In the genomic region with DNA sequence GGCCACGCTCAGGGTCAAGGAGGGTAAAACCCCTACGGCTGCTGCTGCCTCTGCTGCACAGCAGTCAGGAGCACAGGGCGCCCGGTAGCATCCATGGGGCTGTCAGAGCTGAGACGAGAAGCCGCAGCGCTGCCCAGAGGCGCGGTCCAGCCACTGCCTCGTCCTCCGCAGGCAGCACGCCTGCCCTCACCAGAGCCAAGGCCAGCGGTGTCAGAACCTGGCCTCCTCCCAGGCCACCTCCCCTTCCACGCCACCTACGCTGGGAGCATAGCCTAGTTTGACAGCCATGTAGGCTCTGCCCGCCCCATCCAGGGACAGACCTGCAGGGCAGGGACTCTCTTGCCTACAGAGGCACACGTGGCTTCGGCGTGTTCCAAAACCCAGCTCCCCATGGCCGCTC, we compare ENCODE assay signal across 32 cellular contexts.
"Had no signal": no experiment of that assay in that cellular context is flagged by ENCODE, and none has a peak within 500 bp of the region (broad histone marks: within the 10 kb centered on the region; RNA-seq: fewer than 3 reads in every experiment).

No MANE protein-coding gene starts in this region.

- H3K4me1 ChIP-seq: pancreas, prostate gland, stomach, thyroid gland had no signal

- H3K9me3 Mint-ChIP-seq: activated naive CD4-positive, alpha-beta T cell treated with anti-CD3 and anti-CD28 coated beads, Interleukin-2, amount 50 U/mL, for 24 hours; activated T-cell treated with anti-CD3 and anti-CD28 coated beads, Interleukin-2, amount 50 U/mL, for 4 hours; activated T-helper 17 cell treated with anti-CD3 and anti-CD28 coated beads, Interleukin-2, amount 50 U/mL, for 72 hours; immature natural killer cell; mesothelial cell of epicardium; naive B cell; nephron progenitor cell; T-helper 1 cell treated with Interleukin-12 subunit alpha and Interleukin-12 subunit beta and Interleukin-4 antibody, amounts not matched to agents 30 μg/mL and 1 μg/mL, for 36 hours had no signal

- H3K9me3 ChIP-seq: pancreas, prostate gland, stomach, thyroid gland had no signal

- H3K27ac ChIP-seq: pancreas, prostate gland, skin epidermis, stomach, thyroid gland, VCaP had no signal

- DNase-seq: activated CD4-positive, alpha-beta T cell treated with anti-CD3 and anti-CD28 coated beads for 48 hours; activated CD4-positive, alpha-beta T cell treated with anti-CD3 and anti-CD28 coated beads, Interleukin-2, amount 50 U/mL, for 48 hours; activated CD8-positive, alpha-beta memory T cell treated with anti-CD3 and anti-CD28 coated beads for 24 hours; activated CD8-positive, alpha-beta memory T cell treated with anti-CD3 and anti-CD28 coated beads, Interleukin-2, amount 50 U/mL, for 48 hours; activated gamma-delta T cell treated with Interleukin-2 at 50 U/mL for 16 hours; activated T-cell treated with anti-CD3 and anti-CD28 coated beads, Interleukin-2, amount 50 U/mL, for 4 hours; anterior cingulate cortex; dermis blood vessel endothelial cell; effector CD4-positive, alpha-beta T cell; hippocampal formation; immature natural killer cell; kidney; left colon; naive B cell; nephron progenitor cell; nucleus accumbens; pancreas; retina; stimulated activated CD4-positive, alpha-beta T cell treated with anti-CD3 and anti-CD28 coated beads, Interleukin-12 subunit alpha, Interleukin-12 subunit beta, amount 100 ng/mL, for 4 hours; stimulated activated CD4-positive, alpha-beta T cell treated with anti-CD3 and anti-CD28 coated beads, Interleukin-4, amount 100 ng/mL, for 1 hour; stomach; T-helper 9 cell; thyroid gland had no signal

- H3K4me1 Mint-ChIP-seq: activated naive CD4-positive, alpha-beta T cell treated with anti-CD3 and anti-CD28 coated beads, Interleukin-2, amount 50 U/mL, for 24 hours; mesothelial cell of epicardium; nephron progenitor cell had no signal

- H3K4me3 ChIP-seq: pancreas, prostate gland, skin epidermis, stomach, thyroid gland had no signal

- ATAC-seq: activated CD4-positive, CD25-positive, alpha-beta regulatory T cell treated with anti-CD3 and anti-CD28 coated beads, Interleukin-2, amount 50 U/mL, for 24 hours; activated T-cell treated with anti-CD3 and anti-CD28 coated beads, Interleukin-2, amount 50 U/mL, for 4 hours; activated T-helper 17 cell treated with anti-CD3 and anti-CD28 coated beads, Interleukin-2, amount 50 U/mL, for 72 hours; left colon; pancreas; sciatic nerve had no signal

- H3K27me3 ChIP-seq: pancreas, stomach, thyroid gland had no signal

- H3K4me3 Mint-ChIP-seq: activated naive CD4-positive, alpha-beta T cell treated with anti-CD3 and anti-CD28 coated beads, Interleukin-2, amount 50 U/mL, for 24 hours; activated T-cell treated with anti-CD3 and anti-CD28 coated beads, Interleukin-2, amount 50 U/mL, for 4 hours; activated T-helper 17 cell treated with anti-CD3 and anti-CD28 coated beads, Interleukin-2, amount 50 U/mL, for 72 hours; immature natural killer cell; mesothelial cell of epicardium; nephron progenitor cell; T-helper 1 cell treated with Interleukin-12 subunit alpha and Interleukin-12 subunit beta and Interleukin-4 antibody, amounts not matched to agents 30 μg/mL and 1 μg/mL, for 36 hours had no signal

- H3K27me3 Mint-ChIP-seq: activated naive CD4-positive, alpha-beta T cell treated with anti-CD3 and anti-CD28 coated beads, Interleukin-2, amount 50 U/mL, for 24 hours; activated T-helper 17 cell treated with anti-CD3 and anti-CD28 coated beads, Interleukin-2, amount 50 U/mL, for 72 hours; naive B cell had no signal

- H3K27ac Mint-ChIP-seq: activated naive CD4-positive, alpha-beta T cell treated with anti-CD3 and anti-CD28 coated beads, Interleukin-2, amount 50 U/mL, for 24 hours; activated T-helper 17 cell treated with anti-CD3 and anti-CD28 coated beads, Interleukin-2, amount 50 U/mL, for 72 hours; immature natural killer cell; mesothelial cell of epicardium; nephron progenitor cell; T-helper 1 cell treated with Interleukin-12 subunit alpha and Interleukin-12 subunit beta and Interleukin-4 antibody, amounts not matched to agents 30 μg/mL and 1 μg/mL, for 36 hours had no signal
